ENCODE assay signal across 14 cellular contexts in genomic region chr1:235013512-235013911, GRCh38.
DNase-seq lines count a peak whose midpoint lies in the region; ATAC-seq and TF ChIP-seq lines count a peak whose summit lies in the region.
"Had no signal": no experiment of that assay in that cellular context is flagged by ENCODE, and none has a peak within 500 bp of the region (broad histone marks: within the 10 kb centered on the region; RNA-seq: fewer than 3 reads in every experiment).

No MANE protein-coding gene starts in this region.

- no peak for TF ChIP-seq CTCF in RWPE2 (IDR thresholded peaks at IDR 0.05; ENCODE audit: poor library complexity, severe bottlenecking)

- CTCF ChIA-PET in activated CD4-positive, alpha-beta T cell treated with anti-CD3 and anti-CD28 coated beads for 36 hours (lab: Charles Lee): interaction anchor here (0.6 to 1.2 kb wide), 2 partner anchors 58 to 481 kb away, joined by 3 read pairs; no protein-coding TSS in a partner anchor

- H3K27ac ChIP-seq in RWPE2 (ENCODE audit: poor library complexity, severe bottlenecking): peak overlapping the region; percentile 82
- H3K27ac ChIP-seq: VCaP had no signal

- H3K9me3 Mint-ChIP-seq in activated CD4-positive, alpha-beta T cell treated with anti-CD3 and anti-CD28 coated beads for 36 hours (ENCODE audit: low read depth): peaks cover 10% of the 10 kb centered on the region

- H3K9me3 ChIP-seq in RWPE2 (ENCODE audit: severe bottlenecking): peaks cover 3% of the 10 kb centered on the region
- H3K9me3 ChIP-seq: upper lobe of left lung had no signal

- no peak overlapping the region for H3K4me3 Mint-ChIP-seq in activated CD4-positive, alpha-beta T cell treated with anti-CD3 and anti-CD28 coated beads for 36 hours

- H3K36me3 ChIP-seq in RWPE2 (ENCODE audit: low read depth): no peaks in the 10 kb centered on the region
- H3K36me3 ChIP-seq: upper lobe of left lung had no signal

- intact Hi-C loops in activated CD4-positive, alpha-beta T cell treated with anti-CD3 and anti-CD28 coated beads for 36 hours (cut with DNase I, micrococcal nuclease): no loop called here

- no peak overlapping the region for H3K4me3 ChIP-seq in RWPE2 (ENCODE audit: severe bottlenecking)
- H3K4me3 ChIP-seq: upper lobe of left lung had no signal

- POLR2A ChIA-PET in activated CD4-positive, alpha-beta T cell treated with anti-CD3 and anti-CD28 coated beads for 36 hours (lab: Charles Lee): interaction anchor here (0.8 to 1.8 kb wide), 2 partner anchors 247 to 289 kb away, joined by 4 to 8 read pairs; no protein-coding TSS in a partner anchor

- peak overlapping the region; percentile 93 for H3K27ac Mint-ChIP-seq in activated CD4-positive, alpha-beta T cell treated with anti-CD3 and anti-CD28 coated beads for 36 hours

- no peaks in the 10 kb centered on the region for H3K27me3 Mint-ChIP-seq in activated CD4-positive, alpha-beta T cell treated with anti-CD3 and anti-CD28 coated beads for 36 hours

- peaks cover 23% of the 10 kb centered on the region for H3K36me3 Mint-ChIP-seq in activated CD4-positive, alpha-beta T cell treated with anti-CD3 and anti-CD28 coated beads for 36 hours (ENCODE audit: low read depth)

- H3K27me3 ChIP-seq in RWPE2 (ENCODE audit: insufficient read depth, poor library complexity, severe bottlenecking): no peaks in the 10 kb centered on the region
- H3K27me3 ChIP-seq: upper lobe of left lung had no signal

- H3K4me1 Mint-ChIP-seq in activated CD4-positive, alpha-beta T cell treated with anti-CD3 and anti-CD28 coated beads for 36 hours: peaks cover 95% of the 10 kb centered on the region

- DNase-seq in activated CD4-positive, alpha-beta T cell treated with anti-CD3 and anti-CD28 coated beads for 36 hours: no peak
- no peak for DNase-seq in activated CD4-positive, alpha-beta T cell treated with anti-CD3 and anti-CD28 coated beads for 4 hours
- no peak for DNase-seq in RWPE2 (ENCODE audit: low spot score)
- peak; percentile 38 for DNase-seq in globus pallidus (ENCODE audit: low spot score)
- DNase-seq in stimulated activated CD8-positive, alpha-beta memory T cell treated with anti-CD3 and anti-CD28 coated beads, Interleukin-4, amount 100 ng/mL, for 48 hours: peak; percentile 27
- no peak for DNase-seq in SW 1271 (lab: John Stamatoyannopoulos, UW)
- DNase-seq in stimulated activated naive CD4-positive, alpha-beta T cell treated with Interleukin-2 at 50 U/mL for 16 hours (lab: John Stamatoyannopoulos, UW): no peak
- DNase-seq: activated gamma-delta T cell treated with Interleukin-2 at 50 U/mL for 16 hours, NCI-H1694, NCI-H526 had no signal

- ATAC-seq in activated CD4-positive, alpha-beta T cell treated with anti-CD3 and anti-CD28 coated beads for 36 hours: no peak
- ATAC-seq in RWPE2 (ENCODE audit: low read depth): no peak
- no peak for ATAC-seq in HG03571 (IDR thresholded peaks at IDR 0.05; ENCODE audit: unreplicated experiment)
- ATAC-seq: Right ventricle myocardium inferior had no signal

- peaks cover 20% of the 10 kb centered on the region for H3K4me1 ChIP-seq in RWPE2 (ENCODE audit: insufficient read depth, poor library complexity, severe bottlenecking)

Comparison
In these comparisons a context has a peak if more than half of its experiments do, and no peak if none do; other contexts are left out.
1. DNase-seq: peak in globus pallidus (single experiment) and stimulated activated CD8-positive, alpha-beta memory T cell treated with anti-CD3 and anti-CD28 coated beads, Interleukin-4, amount 100 ng/mL, for 48 hours (single experiment); none in activated CD4-positive, alpha-beta T cell treated with anti-CD3 and anti-CD28 coated beads for 36 hours (single experiment), activated CD4-positive, alpha-beta T cell treated with anti-CD3 and anti-CD28 coated beads for 4 hours (0 of 2), RWPE2 (single experiment), SW 1271 (0 of 2) and stimulated activated naive CD4-positive, alpha-beta T cell treated with Interleukin-2 at 50 U/mL for 16 hours (single experiment).